ENCODE assay signal across 1 cellular context in genomic region chr11:88398372-88399140, GRCh38.
TF ChIP-seq lines count a peak whose summit lies in the region.

No MANE protein-coding gene starts in this region.

TF ChIP-seq in K562, 482 proteins besides CTCF, POLR2A, EP300 and RAD21 (continued from another document):
- no peak for TF ChIP-seq E2F3 (CRISPR knock-in tag; IDR thresholded peaks at IDR 0.05)
